8 cellular contexts compared by ENCODE assay signal in the genomic region with DNA sequence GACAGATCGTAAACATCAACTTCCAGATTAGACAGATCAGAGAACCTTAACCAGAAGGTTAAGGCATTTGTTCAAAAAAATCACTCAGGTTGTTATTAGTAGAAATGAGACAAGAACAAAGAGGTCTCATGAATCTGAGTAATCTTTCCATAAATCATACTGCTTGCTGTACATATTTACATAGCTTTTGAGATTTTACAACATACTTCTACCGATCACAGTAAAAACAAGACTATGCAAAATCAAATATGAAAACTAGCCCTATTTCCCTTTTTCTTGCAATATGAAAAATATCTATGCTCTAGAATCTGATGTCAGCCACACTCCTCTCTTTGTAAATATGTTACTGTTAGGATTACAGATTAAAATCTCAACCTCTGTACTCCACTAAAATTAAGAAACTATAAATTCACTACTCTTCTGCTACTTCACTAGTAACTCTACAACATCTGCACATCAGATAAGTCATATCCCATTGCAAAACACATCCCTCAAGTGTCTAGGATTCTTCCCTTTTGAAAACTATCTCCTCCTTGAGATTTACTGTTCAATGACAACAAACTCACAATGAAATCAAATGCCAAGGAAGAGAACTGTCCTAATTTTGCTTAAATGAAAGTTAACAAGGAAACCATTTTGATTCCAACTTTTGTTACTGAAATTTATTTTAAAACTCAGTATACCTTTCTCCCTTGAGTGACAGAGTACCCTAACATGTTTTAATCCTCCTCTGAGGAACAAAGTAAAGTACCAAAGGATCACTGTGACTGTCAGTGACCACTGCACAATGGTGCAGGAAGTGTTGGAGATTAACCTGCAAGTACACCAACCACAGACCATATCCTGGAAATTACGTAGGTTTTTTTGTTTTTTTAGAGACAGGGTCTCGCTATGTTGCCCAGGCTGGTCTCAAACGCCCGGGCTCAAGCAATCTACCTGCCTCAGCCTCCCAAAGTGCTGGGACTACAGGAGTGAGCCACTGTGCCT. TPM values are rescaled to one million over a fixed set of nuclear protein-coding genes. Genes with fewer than 3 reads are reported as not detected.
DNase-seq lines count a peak whose midpoint lies in the region; ATAC-seq and TF ChIP-seq lines count a peak whose summit lies in the region.

No MANE protein-coding gene starts in this region.

- POLR2A ChIA-PET in CD4-positive, alpha-beta memory T cell (lab: Charles Lee; ENCODE audit: partially characterized antibody) = interaction anchor here (0.5 to 3.8 kb wide), 3 partner anchors 11 to 56 kb away, joined by 5 to 23 read pairs (median 6); a partner anchor contains a TSS
- POLR2A ChIA-PET in activated CD8-positive, alpha-beta T cell treated with anti-CD3 and anti-CD28 coated beads, Interleukin-2, amount 10 ng/mL, durations not matched to agents 7 days and 5 days (lab: Charles Lee) = interaction anchor here (0.6 to 1.5 kb wide), 2 partner anchors 11 kb away, joined by 3 read pairs; no protein-coding TSS in a partner anchor

- H3K9me3 ChIP-seq in CD4-positive, alpha-beta memory T cell (ENCODE audit: control insufficient read depth in 1 of 2, low read length in 2 of 2) = no peaks in the 10 kb centered on the region
- H3K9me3 ChIP-seq in thyroid gland = no peaks in the 10 kb centered on the region
- H3K9me3 ChIP-seq in tibial artery = no peaks in the 10 kb centered on the region

- H3K9me3 Mint-ChIP-seq in CD4-positive, alpha-beta memory T cell = no peaks in the 10 kb centered on the region
- H3K9me3 Mint-ChIP-seq in activated CD8-positive, alpha-beta T cell treated with anti-CD3 and anti-CD28 coated beads, Interleukin-2, amount 10 ng/mL, durations not matched to agents 7 days and 5 days (ENCODE audit: insufficient read depth) = no peaks in the 10 kb centered on the region

- peaks cover 43 to 55% (median 51%) of the 10 kb centered on the region in 4 donors for H3K4me1 Mint-ChIP-seq in CD4-positive, alpha-beta memory T cell
- H3K4me1 Mint-ChIP-seq in activated CD8-positive, alpha-beta T cell treated with anti-CD3 and anti-CD28 coated beads, Interleukin-2, amount 10 ng/mL, durations not matched to agents 7 days and 5 days (ENCODE audit: low read depth) = peaks cover 62% of the 10 kb centered on the region

- CTCF ChIA-PET in CD4-positive, alpha-beta memory T cell (lab: Charles Lee; ENCODE audit: partially characterized antibody) = no interaction called here
- CTCF ChIA-PET in activated CD8-positive, alpha-beta T cell treated with anti-CD3 and anti-CD28 coated beads, Interleukin-2, amount 10 ng/mL, durations not matched to agents 7 days and 5 days (lab: Charles Lee) = interaction anchor here (1.4 to 1.9 kb wide), 2 partner anchors 54 to 58 kb away, joined by 4 to 5 read pairs; no protein-coding TSS in a partner anchor

- H3K27me3 ChIP-seq in CD4-positive, alpha-beta memory T cell (ENCODE audit: insufficient read depth, low read length) = no peaks in the 10 kb centered on the region
- H3K27me3 ChIP-seq in thyroid gland = no peaks in the 10 kb centered on the region
- no peaks in the 10 kb centered on the region for H3K27me3 ChIP-seq in tibial artery

- no peak overlapping the region for H3K27ac ChIP-seq in CD4-positive, alpha-beta memory T cell (ENCODE audit: low read depth, low read length)
- H3K27ac ChIP-seq in thyroid gland (no peak overlapping the region), tibial artery (no peak overlapping the region)

- no peaks in the 10 kb centered on the region for H3K27me3 Mint-ChIP-seq in CD4-positive, alpha-beta memory T cell
- no peaks in the 10 kb centered on the region for H3K27me3 Mint-ChIP-seq in activated CD8-positive, alpha-beta T cell treated with anti-CD3 and anti-CD28 coated beads, Interleukin-2, amount 10 ng/mL, durations not matched to agents 7 days and 5 days (ENCODE audit: low read depth)

- 85 to 91% methylated on average over 6 of the region's 6 CpGs for WGBS in thyroid gland, 2 donors

- TF ChIP-seq CTCF in thyroid gland (IDR thresholded peaks at IDR 0.05) = no peak
- no peak for TF ChIP-seq CTCF in tibial artery (IDR thresholded peaks at IDR 0.05)

- peaks cover 58% of the 10 kb centered on the region for H3K4me1 ChIP-seq in CD4-positive, alpha-beta memory T cell (ENCODE audit: insufficient read depth, low read length)
- peaks cover 19 to 24% of the 10 kb centered on the region in 2 donors for H3K4me1 ChIP-seq in thyroid gland
- peaks cover 0 to 21% (median 6%) of the 10 kb centered on the region in 4 donors for H3K4me1 ChIP-seq in tibial artery

- peak overlapping the region; percentile 15 to 95 (median 68) for H3K27ac Mint-ChIP-seq in CD4-positive, alpha-beta memory T cell
- H3K27ac Mint-ChIP-seq in activated CD8-positive, alpha-beta T cell treated with anti-CD3 and anti-CD28 coated beads, Interleukin-2, amount 10 ng/mL, durations not matched to agents 7 days and 5 days = peak overlapping the region; percentile 94

- peak in 4 of 5 donors; percentile 24 to 39 (median 38) for DNase-seq in CD4-positive, alpha-beta memory T cell
- peak; percentile 56 for DNase-seq in activated CD8-positive, alpha-beta T cell treated with anti-CD3 and anti-CD28 coated beads, Interleukin-2, amount 10 ng/mL, durations not matched to agents 7 days and 5 days
- DNase-seq in thyroid gland = no peak
- no peak for DNase-seq in H4 (ENCODE audit: low spot score)
- DNase-seq in tibial artery = no peak
- DNase-seq in NCI-H2196 (lab: John Stamatoyannopoulos, UW; ENCODE audit: unreplicated experiment) = no peak

- no peak for TF ChIP-seq POLR2A in thyroid gland (IDR thresholded peaks at IDR 0.05)

- H3K4me3 ChIP-seq in CD4-positive, alpha-beta memory T cell (ENCODE audit: low read length in 2 of 2) = no peak overlapping the region
- no peak overlapping the region for H3K4me3 ChIP-seq in thyroid gland (replicated peaks in 1 of 3)
- no peak overlapping the region for H3K4me3 ChIP-seq in tibial artery

- ATAC-seq in GM19397 (IDR thresholded peaks at IDR 0.05; ENCODE audit: unreplicated experiment) (peak; percentile 48), HG03139 (IDR thresholded peaks at IDR 0.05; ENCODE audit: unreplicated experiment) (peak; percentile 57)
- peak; percentile 89 for ATAC-seq in activated CD8-positive, alpha-beta T cell treated with anti-CD3 and anti-CD28 coated beads, Interleukin-2, amount 10 ng/mL, durations not matched to agents 7 days and 5 days

- H3K36me3 ChIP-seq in CD4-positive, alpha-beta memory T cell (ENCODE audit: insufficient read depth, low read length) = no peaks in the 10 kb centered on the region
- H3K36me3 ChIP-seq in thyroid gland (no peaks in the 10 kb centered on the region), tibial artery (no peaks in the 10 kb centered on the region)

- intact Hi-C loops in CD4-positive, alpha-beta memory T cell (cut with micrococcal nuclease) = loop anchor here (10.0 kb wide), 1 partner anchor 53 kb away; no protein-coding TSS in a partner anchor
- intact Hi-C loops in thyroid gland (cut with DNase I) (no loop called here), tibial artery (cut with DNase I; ENCODE audit: low total_unique reads) (no loop called here)

- peaks cover 8 to 12% of the 10 kb centered on the region in 2 donors for H3K36me3 Mint-ChIP-seq in CD4-positive, alpha-beta memory T cell
- H3K36me3 Mint-ChIP-seq in activated CD8-positive, alpha-beta T cell treated with anti-CD3 and anti-CD28 coated beads, Interleukin-2, amount 10 ng/mL, durations not matched to agents 7 days and 5 days (ENCODE audit: low read depth) = peaks cover 56% of the 10 kb centered on the region

- H3K4me3 Mint-ChIP-seq in CD4-positive, alpha-beta memory T cell = peak overlapping the region in 6 of 8 donors; percentile 21 to 82 (median 60)
- peak overlapping the region; percentile 59 for H3K4me3 Mint-ChIP-seq in activated CD8-positive, alpha-beta T cell treated with anti-CD3 and anti-CD28 coated beads, Interleukin-2, amount 10 ng/mL, durations not matched to agents 7 days and 5 days

RNA-seq across cellular contexts. Expression of a gene that starts 12.8 kb away (rescaled TPM):
- total RNA-seq in CD4-positive, alpha-beta memory T cell = 10 to 100 TPM; 34.4 to 36.4 TPM
- 10 to 100 TPM; 26.1 to 31.1 TPM for polyA plus RNA-seq in CD4-positive, alpha-beta memory T cell
- 10 to 100 TPM; 80.8 to 84.5 TPM for total RNA-seq in activated CD8-positive, alpha-beta T cell treated with anti-CD3 and anti-CD28 coated beads, Interleukin-2, amount 10 ng/mL, durations not matched to agents 7 days and 5 days
- total RNA-seq in thyroid gland = 10 to 100 TPM; 33.6 to 52.8 (median 35.0) TPM
- total RNA-seq in H4 (2014; rRNA removed; shearing (Covaris generic)) = 26.0 and 33.3 TPM in 2 replicates

Comparison
In these comparisons a context has a peak if more than half of its experiments do, and no peak if none do; other contexts are left out.
1. DNase-seq: peak in CD4-positive, alpha-beta memory T cell (4 of 5) and activated CD8-positive, alpha-beta T cell treated with anti-CD3 and anti-CD28 coated beads, Interleukin-2, amount 10 ng/mL, durations not matched to agents 7 days and 5 days (single experiment); none in thyroid gland (0 of 2), H4 (single experiment), tibial artery (0 of 2) and NCI-H2196 (single experiment).
2. Peak in every context shown above with its lines, with median percentiles within 50 percentile points of each other: ATAC-seq.